ENCODE assay signal across 8 cellular contexts in the genomic region with DNA sequence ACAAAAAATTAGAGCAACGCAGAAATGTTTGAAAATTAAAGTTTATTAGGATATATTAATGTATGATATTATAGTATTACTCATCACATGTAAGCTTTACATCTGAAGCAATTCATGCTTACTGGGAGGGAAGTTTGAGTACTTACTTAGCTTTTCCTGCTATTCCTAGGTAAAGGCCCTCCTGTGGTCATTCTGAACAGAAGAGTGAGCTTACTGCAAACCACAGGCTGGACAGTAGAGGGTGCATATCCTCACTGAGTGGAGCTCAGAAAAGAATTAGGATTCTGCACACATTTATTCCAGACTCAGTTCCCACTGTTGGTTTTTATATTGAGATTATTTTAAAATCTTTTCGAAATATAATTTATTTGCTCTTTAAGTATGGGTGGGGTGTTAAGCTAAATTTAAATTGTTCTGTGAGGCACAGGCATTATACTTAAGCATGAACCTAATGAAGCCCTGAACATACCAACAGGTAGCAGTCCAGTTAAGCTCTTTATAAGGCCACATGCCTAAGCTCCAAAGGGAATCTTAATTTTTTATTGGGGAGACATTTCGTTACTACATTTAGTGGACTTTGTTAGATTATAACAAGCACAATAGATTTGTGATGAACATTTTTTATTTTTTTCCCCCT. TPM values are rescaled to one million over a fixed set of nuclear protein-coding genes. Genes with fewer than 3 reads are reported as not detected.
A peak's percentile ranks its signal among the peaks of the same experiment; 100 is the strongest.
DNase-seq lines count a peak whose midpoint lies in the region; ATAC-seq, FAIRE-seq and TF ChIP-seq lines count a peak whose summit lies in the region.

No MANE protein-coding gene starts in this region.

- H3K4me1 ChIP-seq in DOHH2 (ENCODE audit: control insufficient read depth, low read length) (peaks cover 6% of the 10 kb centered on the region), RWPE2 (ENCODE audit: insufficient read depth, poor library complexity, severe bottlenecking) (no peaks in the 10 kb centered on the region)

- TF ChIP-seq CTCF in DOHH2 (IDR thresholded peaks at IDR 0.05; ENCODE audit: low read depth, low read length, poor library complexity, severe bottlenecking) (peak; percentile 53), RWPE2 (IDR thresholded peaks at IDR 0.05; ENCODE audit: poor library complexity, severe bottlenecking) (peak; percentile 84), fibroblast of mammary gland (conservative IDR thresholded peaks at IDR 0.05; ENCODE audit: control insufficient read depth, insufficient read depth, low read depth, low read length) (peak; percentile 90), mesothelial cell of epicardium (IDR thresholded peaks at IDR 0.05; ENCODE audit: unreplicated experiment) (no peak)

- DNase-seq in HS-27A (ENCODE audit: low read depth): peak; percentile 7
- DNase-seq in RWPE2 (ENCODE audit: low spot score): no peak
- peak; percentile 68 for DNase-seq in fibroblast of mammary gland (ENCODE audit: low read depth)
- peak; percentile 72 for DNase-seq in pons (ENCODE audit: low spot score)
- DNase-seq in mesothelial cell of epicardium (ENCODE audit: low spot score in 2 of 2, unreplicated experiment in 2 of 2): no peak
- no peak for DNase-seq in GM12891 (ENCODE audit: insufficient read length, low spot score)

- no peaks in the 10 kb centered on the region for H3K27me3 ChIP-seq in DOHH2 (ENCODE audit: control insufficient read depth, low read length)
- H3K27me3 ChIP-seq in RWPE2 (ENCODE audit: insufficient read depth, poor library complexity, severe bottlenecking): no peaks in the 10 kb centered on the region

- peaks cover 3% of the 10 kb centered on the region; the same call in 1 of the 2 replicates for H3F3A ChIP-seq in DOHH2 (ENCODE audit: control insufficient read depth, insufficient read depth)

- no peaks in the 10 kb centered on the region for H3K9me3 ChIP-seq in DOHH2 (ENCODE audit: control insufficient read depth, insufficient read depth, low read length)
- H3K9me3 ChIP-seq in RWPE2 (ENCODE audit: severe bottlenecking): peaks cover 3% of the 10 kb centered on the region

- H3K36me3 Mint-ChIP-seq in mesothelial cell of epicardium: peaks cover 39% of the 10 kb centered on the region

- H3K4me1 Mint-ChIP-seq in mesothelial cell of epicardium: peaks cover 11% of the 10 kb centered on the region

- no peak overlapping the region for H3K4me3 ChIP-seq in DOHH2 (ENCODE audit: low read length)
- H3K4me3 ChIP-seq in RWPE2 (ENCODE audit: severe bottlenecking): no peak overlapping the region
- no peak overlapping the region for H3K4me3 ChIP-seq in fibroblast of mammary gland (ENCODE audit: control insufficient read depth, low read depth, low read length)

- no peaks in the 10 kb centered on the region for H3K79me2 ChIP-seq in DOHH2 (ENCODE audit: control insufficient read depth, low read length)

- H3K27me3 Mint-ChIP-seq in mesothelial cell of epicardium (ENCODE audit: low read depth): no peaks in the 10 kb centered on the region

- TF ChIP-seq POLR2A in GM12891 (IDR thresholded peaks at IDR 0.05; ENCODE audit: low read depth, low read length): no peak

- no peak overlapping the region for H3K4me2 ChIP-seq in DOHH2 (ENCODE audit: low read length)

- no peak overlapping the region for H3K4me3 Mint-ChIP-seq in mesothelial cell of epicardium

- FAIRE-seq in GM12891 (lab: Jason Lieb, UNC): no peak

- H4K20me1 ChIP-seq in DOHH2 (ENCODE audit: control insufficient read depth, insufficient read depth, low read depth, low read length): no peaks in the 10 kb centered on the region

- no peaks in the 10 kb centered on the region for H3K9me3 Mint-ChIP-seq in mesothelial cell of epicardium

- ATAC-seq in RWPE2 (ENCODE audit: low read depth) (peak; percentile 95), HG02852 (IDR thresholded peaks at IDR 0.05; ENCODE audit: unreplicated experiment) (no peak)

- no peak overlapping the region for H3K27ac ChIP-seq in DOHH2 (ENCODE audit: low read depth, low read length)
- H3K27ac ChIP-seq in RWPE2 (ENCODE audit: poor library complexity, severe bottlenecking): no peak overlapping the region

- H3K9me2 ChIP-seq in DOHH2 (replicated peaks; ENCODE audit: control insufficient read depth, low read length): no peaks in the 10 kb centered on the region

- no peak overlapping the region for H3K27ac Mint-ChIP-seq in mesothelial cell of epicardium

- H3K36me3 ChIP-seq in DOHH2 (ENCODE audit: control insufficient read depth, low read length): peaks cover 92% of the 10 kb centered on the region
- H3K36me3 ChIP-seq in RWPE2 (ENCODE audit: low read depth): peaks cover 99% of the 10 kb centered on the region

TF ChIP-seq in GM12891, 5 proteins besides CTCF, POLR2A, EP300 and RAD21:
- TF ChIP-seq POU2F2 (IDR thresholded peaks at IDR 0.05; ENCODE audit: low read depth, low read length) (no peak), SPI1 (IDR thresholded peaks at IDR 0.05; ENCODE audit: low read depth, low read length) (no peak), TAF1 (IDR thresholded peaks at IDR 0.05; ENCODE audit: low read depth, low read length) (no peak), PAX5 (IDR thresholded peaks at IDR 0.05; ENCODE audit: insufficient read depth, low read length, severe bottlenecking) (no peak), POLR2AphosphoS5 (IDR thresholded peaks at IDR 0.05; ENCODE audit: low read depth, low read length) (no peak)
TF ChIP-seq in GM12891: peak in this region for 0.

RNA-seq across cellular contexts. Expression of a gene that starts 10.2 kb away (rescaled TPM):
- 34.2 to 36.3 TPM (median 34.6 TPM) in 3 replicates for total RNA-seq in mesothelial cell of epicardium
- polyA plus RNA-seq in GM12891 (2012; ENCODE audit: low read depth, missing spikeins): 44.1 TPM

RNA-seq across cellular contexts. Expression of a gene that starts 35.4 kb away (rescaled TPM):
- total RNA-seq in mesothelial cell of epicardium: 130 to 131 TPM (median 130 TPM) in 3 replicates
- polyA plus RNA-seq in GM12891 (2012; ENCODE audit: low read depth, missing spikeins): 67.3 TPM

Comparison
In these comparisons a context has a peak if more than half of its experiments do, and no peak if none do; other contexts are left out.
1. DNase-seq: peak in HS-27A (single experiment), fibroblast of mammary gland (single experiment) and pons (single experiment); none in RWPE2 (single experiment), mesothelial cell of epicardium (0 of 2) and GM12891 (single experiment).